Comparison of ENCODE assay signal across 11 cellular contexts in the genomic region with DNA sequence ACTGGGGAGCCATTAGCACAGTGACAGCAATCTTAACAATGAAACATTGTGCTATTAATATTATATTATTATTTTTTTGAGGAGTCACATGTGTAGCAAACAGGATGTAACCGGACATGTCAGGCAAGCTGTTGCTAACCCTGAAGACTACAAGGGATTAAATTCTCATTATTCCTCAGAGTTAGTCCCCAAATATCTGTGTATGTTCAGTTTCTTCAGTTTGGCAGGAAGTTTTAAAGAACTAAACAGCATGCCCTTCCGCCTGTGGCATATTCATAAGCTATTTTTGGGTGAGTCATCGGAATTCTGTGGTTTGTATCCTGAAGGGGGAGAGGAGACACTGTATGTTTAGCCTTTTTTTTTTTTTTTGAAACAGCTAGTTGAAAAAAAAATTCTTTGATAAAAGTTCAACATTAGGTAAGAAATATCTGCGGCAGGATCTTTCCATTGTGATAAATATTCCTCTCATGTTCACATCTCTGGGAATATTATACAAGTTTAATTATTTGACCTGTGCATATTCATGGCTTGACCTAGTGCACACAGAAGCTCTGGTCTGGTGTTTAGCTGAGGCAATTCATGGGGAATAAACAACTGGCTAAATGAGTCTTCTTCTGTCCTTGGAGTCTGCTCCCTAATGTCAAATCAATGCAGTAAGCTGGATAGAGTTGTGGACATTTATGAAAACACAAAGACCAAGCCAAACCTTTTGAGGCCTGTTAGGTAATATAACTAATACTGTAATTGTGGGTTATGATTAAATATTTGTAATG.
DNase-seq lines count a peak whose midpoint lies in the region; ATAC-seq and TF ChIP-seq lines count a peak whose summit lies in the region.
"Had no signal": no experiment of that assay in that cellular context is flagged by ENCODE, and none has a peak within 500 bp of the region (broad histone marks: within the 10 kb centered on the region; RNA-seq: fewer than 3 reads in every experiment).

No MANE protein-coding gene starts in this region.

- no peaks in the 10 kb centered on the region for H3K79me2 ChIP-seq in fibroblast of lung (ENCODE audit: control insufficient read depth, insufficient read depth, low read length)

- no peak for TF ChIP-seq POLR2A in lower leg skin (IDR thresholded peaks at IDR 0.05)

- ATAC-seq in HG03457 (IDR thresholded peaks at IDR 0.05; ENCODE audit: unreplicated experiment) = no peak
- ATAC-seq in GM19455 (IDR thresholded peaks at IDR 0.05; ENCODE audit: unreplicated experiment) = no peak
- ATAC-seq: left ventricle myocardium superior had no signal

- no peaks in the 10 kb centered on the region for H3K36me3 ChIP-seq in fibroblast of lung (ENCODE audit: control insufficient read depth, insufficient read depth, low read length)
- H3K36me3 ChIP-seq: tibial artery had no signal

- H4K20me1 ChIP-seq in fibroblast of lung (ENCODE audit: control insufficient read depth, extremely low read depth, insufficient read depth, low read length) = no peaks in the 10 kb centered on the region

- no peak for TF ChIP-seq CTCF in RWPE1 (conservative IDR thresholded peaks at IDR 0.05; ENCODE audit: low read depth)
- TF ChIP-seq CTCF in fibroblast of lung (conservative IDR thresholded peaks at IDR 0.05 in 1 of 2, IDR thresholded peaks at IDR 0.05 in 1 of 2; ENCODE audit: low read depth in 1 of 2, low read length in 2 of 2) = no peak
- no peak for TF ChIP-seq CTCF in lower leg skin (IDR thresholded peaks at IDR 0.05)

- POLR2A ChIA-PET in RWPE1 (lab: Yijun Ruan, JAX; ENCODE audit: low non-redundant PET) = interaction anchor here (0.9 kb wide), 1 partner anchor 27 kb away, joined by 3 read pairs; no protein-coding TSS in a partner anchor

- no peak overlapping the region for H3K9ac ChIP-seq in fibroblast of lung (ENCODE audit: insufficient read depth, low read length)

- CTCF ChIA-PET in RWPE1 (lab: Yijun Ruan, JAX) = interaction anchor here (0.6 kb wide), 1 partner anchor 16 kb away, joined by 4 read pairs; no protein-coding TSS in a partner anchor

- H3K9me3 ChIP-seq in fibroblast of lung (ENCODE audit: control insufficient read depth, insufficient read depth, low read depth, low read length) = no peaks in the 10 kb centered on the region
- H3K9me3 ChIP-seq: tibial artery had no signal

- H3K27ac ChIP-seq in RWPE1 (no peak overlapping the region), fibroblast of lung (ENCODE audit: insufficient read depth, low read length) (peak overlapping the region; percentile 49)
- H3K27ac ChIP-seq: tibial artery had no signal

- peak; percentile 92 for DNase-seq in GM04503 (ENCODE audit: low read depth)
- peak; percentile 86 for DNase-seq in RWPE1 (ENCODE audit: low spot score)
- peak; percentile 92 to 97 for DNase-seq in fibroblast of lung (ENCODE audit: low read depth in 2 of 2)
- peak; percentile 9 for DNase-seq in pons (ENCODE audit: low spot score)
- no peak for DNase-seq in lower leg skin (ENCODE audit: low spot score in 2 of 2)
- no peak for DNase-seq in activated CD8-positive, alpha-beta memory T cell treated with anti-CD3 and anti-CD28 coated beads, Interleukin-2, amount 50 U/mL, for 48 hours
- DNase-seq: left ventricle myocardium superior, NCI-H1930, tibial artery had no signal

- WGBS in lower leg skin, 2 donors = 18 to 29% methylated on average over 4 of the region's 4 CpGs

- peak overlapping the region; percentile 54 for H3K4me2 ChIP-seq in fibroblast of lung (ENCODE audit: extremely low read depth, insufficient read depth, low read length)

- H3K4me3 ChIP-seq in fibroblast of lung (replicated peaks in 1 of 4; ENCODE audit: control extremely low read depth in 1 of 4, insufficient read depth in 1 of 4, low read depth in 3 of 4, low read length in 4 of 4) (no peak overlapping the region), lower leg skin (ENCODE audit: low read depth, poor library complexity, severe bottlenecking) (no peak overlapping the region)
- H3K4me3 ChIP-seq: tibial artery had no signal

- peaks cover 14% of the 10 kb centered on the region for H3K4me1 ChIP-seq in fibroblast of lung (ENCODE audit: control insufficient read depth, extremely low read depth, insufficient read depth, low read length)

- H2AFZ ChIP-seq in fibroblast of lung (ENCODE audit: low read length) = no peak overlapping the region

- H3K27me3 ChIP-seq in fibroblast of lung (ENCODE audit: control insufficient read depth, insufficient read depth, low read length) = no peaks in the 10 kb centered on the region
- H3K27me3 ChIP-seq: tibial artery had no signal

- intact Hi-C loops in lower leg skin (cut with DNase I; ENCODE audit: low total_unique reads) = no loop called here

Comparison
In these comparisons a context has a peak if more than half of its experiments do, and no peak if none do; other contexts are left out.
1. DNase-seq: peak in GM04503 (single experiment), RWPE1 (single experiment), fibroblast of lung (2 of 2) and pons (single experiment); none in lower leg skin (0 of 2) and activated CD8-positive, alpha-beta memory T cell treated with anti-CD3 and anti-CD28 coated beads, Interleukin-2, amount 50 U/mL, for 48 hours (single experiment).